19 cellular contexts compared by ENCODE assay signal in the genomic region with DNA sequence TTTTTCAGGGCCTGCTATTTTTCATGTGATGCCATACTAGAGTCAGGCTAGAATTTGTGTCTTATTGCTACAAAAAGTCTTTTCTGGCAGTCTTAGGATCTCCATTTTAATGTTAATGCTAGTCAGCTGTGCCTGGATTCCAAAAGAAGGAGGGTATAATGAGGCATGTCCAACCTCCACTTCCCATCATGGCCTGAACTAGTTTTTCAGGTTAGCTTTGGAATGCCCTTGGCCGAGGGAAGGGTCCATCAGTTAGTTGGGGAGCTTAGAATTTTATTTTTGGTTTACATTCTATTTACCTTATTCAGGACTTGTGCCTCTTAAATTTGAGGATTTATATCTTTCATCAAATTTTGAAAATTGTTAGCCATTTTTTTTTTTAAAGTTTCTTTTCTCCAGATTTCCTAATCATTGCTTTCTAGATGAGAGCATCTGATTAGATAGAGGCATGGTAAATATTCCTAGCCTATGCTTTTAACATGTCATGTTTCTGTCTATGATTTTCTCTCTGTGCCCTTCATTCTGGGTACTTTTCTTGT. TPM values are rescaled to one million over a fixed set of nuclear protein-coding genes. Genes with fewer than 3 reads are reported as not detected.
DNase-seq lines count a peak whose midpoint lies in the region; ATAC-seq and TF ChIP-seq lines count a peak whose summit lies in the region.
"Had no signal": no experiment of that assay in that cellular context is flagged by ENCODE, and none has a peak within 500 bp of the region (broad histone marks: within the 10 kb centered on the region; RNA-seq: fewer than 3 reads in every experiment).

No MANE protein-coding gene starts in this region.

- ATAC-seq in naive thymus-derived CD8-positive, alpha-beta T cell, result no peak

- H3K4me1 Mint-ChIP-seq in type B pancreatic cell (ENCODE audit: unreplicated experiment), result no peaks in the 10 kb centered on the region
- H3K4me1 Mint-ChIP-seq in naive thymus-derived CD8-positive, alpha-beta T cell, result peaks cover 0 to 2% (median 0%) of the 10 kb centered on the region in 4 donors
- H3K4me1 Mint-ChIP-seq in activated CD4-positive, alpha-beta memory T cell treated with anti-CD3 and anti-CD28 coated beads, Interleukin-2, amount 10 ng/mL, durations not matched to agents 7 days and 5 days, result no peaks in the 10 kb centered on the region

- H3K9me3 Mint-ChIP-seq in type B pancreatic cell, result peaks cover 6% of the 10 kb centered on the region
- peaks cover 0 to 5% (median 0%) of the 10 kb centered on the region in 9 donors for H3K9me3 Mint-ChIP-seq in naive thymus-derived CD8-positive, alpha-beta T cell
- no peaks in the 10 kb centered on the region for H3K9me3 Mint-ChIP-seq in activated CD4-positive, alpha-beta memory T cell treated with anti-CD3 and anti-CD28 coated beads, Interleukin-2, amount 10 ng/mL, durations not matched to agents 7 days and 5 days

- H3K36me3 Mint-ChIP-seq in type B pancreatic cell, result peaks cover 18% of the 10 kb centered on the region
- peaks cover under 1 to 4% (median 1%) of the 10 kb centered on the region in 3 donors for H3K36me3 Mint-ChIP-seq in naive thymus-derived CD8-positive, alpha-beta T cell
- peaks cover 7% of the 10 kb centered on the region for H3K36me3 Mint-ChIP-seq in activated CD4-positive, alpha-beta memory T cell treated with anti-CD3 and anti-CD28 coated beads, Interleukin-2, amount 10 ng/mL, durations not matched to agents 7 days and 5 days (ENCODE audit: low read depth)

- no peak overlapping the region for H3K4me3 ChIP-seq in HEK293 (ENCODE audit: low read depth, low read length)
- H3K4me3 ChIP-seq: BLaER1 had no signal

- peak overlapping the region; percentile 53 for H3K4me3 Mint-ChIP-seq in type B pancreatic cell
- no peak overlapping the region for H3K4me3 Mint-ChIP-seq in naive thymus-derived CD8-positive, alpha-beta T cell
- H3K4me3 Mint-ChIP-seq in activated CD4-positive, alpha-beta memory T cell treated with anti-CD3 and anti-CD28 coated beads, Interleukin-2, amount 10 ng/mL, durations not matched to agents 7 days and 5 days, result no peak overlapping the region
- H3K4me3 Mint-ChIP-seq: CD14-positive monocyte; CD4-positive, alpha-beta memory T cell; CD4-positive, CD25-positive, alpha-beta regulatory T cell; CD8-positive, alpha-beta memory T cell had no signal

- POLR2A ChIA-PET in HEK293 (lab: Yijun Ruan, JAX), result interaction anchor here (0.6 kb wide), 1 partner anchor 168 kb away, joined by 3 read pairs; no protein-coding TSS in a partner anchor
- POLR2A ChIA-PET in naive thymus-derived CD8-positive, alpha-beta T cell (lab: Charles Lee), result no interaction called here
- POLR2A ChIA-PET in activated CD4-positive, alpha-beta memory T cell treated with anti-CD3 and anti-CD28 coated beads, Interleukin-2, amount 10 ng/mL, durations not matched to agents 7 days and 5 days (lab: Charles Lee), result no interaction called here

- peak overlapping the region; percentile 74 for H3K27ac Mint-ChIP-seq in type B pancreatic cell
- H3K27ac Mint-ChIP-seq in naive thymus-derived CD8-positive, alpha-beta T cell, result no peak overlapping the region
- H3K27ac Mint-ChIP-seq in activated CD4-positive, alpha-beta memory T cell treated with anti-CD3 and anti-CD28 coated beads, Interleukin-2, amount 10 ng/mL, durations not matched to agents 7 days and 5 days, result no peak overlapping the region
- H3K27ac Mint-ChIP-seq: CD14-positive monocyte; CD4-positive, alpha-beta memory T cell; CD4-positive, CD25-positive, alpha-beta regulatory T cell had no signal

- no peaks in the 10 kb centered on the region for H3K9me3 ChIP-seq in HEK293 (ENCODE audit: control insufficient read depth, insufficient read depth, low read depth, low read length)
- H3K9me3 ChIP-seq: BE2C had no signal

- DNase-seq in ELF-1 (ENCODE audit: low read depth, low spot score) (peak; percentile 34), type B pancreatic cell (ENCODE audit: extremely low spot score, unreplicated experiment) (no peak)
- DNase-seq in naive thymus-derived CD8-positive, alpha-beta T cell, result no peak
- no peak for DNase-seq in activated CD4-positive, alpha-beta memory T cell treated with anti-CD3 and anti-CD28 coated beads, Interleukin-2, amount 10 ng/mL, durations not matched to agents 7 days and 5 days
- DNase-seq: 8988T; ACHN; BE2C; C1 segment of cervical spinal cord; CD4-positive, alpha-beta memory T cell; CD4-positive, CD25-positive, alpha-beta regulatory T cell; CD8-positive, alpha-beta memory T cell; COR-L47; DMS 273 treated with DMSO at 0.1 percent for 48 hours; DMS79; DND-41; EL had no signal

- CTCF ChIA-PET in HEK293 (lab: Yijun Ruan, JAX), result interaction anchor here (1.3 kb wide), 1 partner anchor 13 kb away, joined by 3 read pairs; no protein-coding TSS in a partner anchor
- CTCF ChIA-PET in activated CD4-positive, alpha-beta memory T cell treated with anti-CD3 and anti-CD28 coated beads, Interleukin-2, amount 10 ng/mL, durations not matched to agents 7 days and 5 days (lab: Charles Lee), result interaction anchor here (0.6 kb wide), 1 partner anchor 49 kb away, joined by 3 read pairs; no protein-coding TSS in a partner anchor

- peaks cover 0 to 14% of the 10 kb centered on the region in 2 experiments; a peak in 2 of 3 replicates for H3K36me3 ChIP-seq in HEK293 (ENCODE audit: control insufficient read depth in 2 of 2, insufficient read depth in 1 of 2, low read length in 2 of 2)
- H3K36me3 ChIP-seq: BE2C had no signal

- TF ChIP-seq CTCF in HEK293 (tag by site-specific recombination; IDR thresholded peaks at IDR 0.05), result no peak
- TF ChIP-seq CTCF in type B pancreatic cell (conservative IDR thresholded peaks at IDR 0.05), result no peak

- no peaks in the 10 kb centered on the region for H3K4me1 ChIP-seq in HEK293 (ENCODE audit: control insufficient read depth, insufficient read depth, low read length)
- H3K4me1 ChIP-seq: BE2C had no signal

- peaks cover 5% of the 10 kb centered on the region for H3K27me3 Mint-ChIP-seq in type B pancreatic cell
- H3K27me3 Mint-ChIP-seq in naive thymus-derived CD8-positive, alpha-beta T cell, result peaks cover 1 to 15% (median 8%) of the 10 kb centered on the region in 5 donors
- H3K27me3 Mint-ChIP-seq in activated CD4-positive, alpha-beta memory T cell treated with anti-CD3 and anti-CD28 coated beads, Interleukin-2, amount 10 ng/mL, durations not matched to agents 7 days and 5 days, result peaks cover 13% of the 10 kb centered on the region

- H3K27ac ChIP-seq in HEK293 (ENCODE audit: extremely low read depth, low read depth, low read length), result no peak overlapping the region
- H3K27ac ChIP-seq: BLaER1 had no signal

TF ChIP-seq in HEK293, 187 proteins besides CTCF, POLR2A, EP300 and RAD21:
- TF ChIP-seq ZNF558 (tag by site-specific recombination; IDR thresholded peaks at IDR 0.05) (peak; percentile 96), GLIS1 (tag by site-specific recombination; IDR thresholded peaks at IDR 0.05) (no peak), ZNF510 (tag by site-specific recombination; IDR thresholded peaks at IDR 0.05; ENCODE audit: insufficient replicate concordance) (no peak), PRDM2 (tag by site-specific recombination; IDR thresholded peaks at IDR 0.05; ENCODE audit: borderline replicate concordance) (no peak)

RNA-seq across cellular contexts. Expression of gene ZNF777, which starts 6.5 kb away (rescaled TPM):
- 17.4 and 17.6 TPM in 2 replicates for total RNA-seq in type B pancreatic cell (ENCODE audit: low replicate concordance)
- total RNA-seq in naive thymus-derived CD8-positive, alpha-beta T cell, result 10 to 100 TPM; 18.1 to 18.9 TPM
- 1 to 10 TPM; 1.1 to 3.6 (median 1.9) TPM for polyA plus RNA-seq in naive thymus-derived CD8-positive, alpha-beta T cell
- 10 to 100 TPM; 11.7 to 11.8 TPM for total RNA-seq in activated CD4-positive, alpha-beta memory T cell treated with anti-CD3 and anti-CD28 coated beads, Interleukin-2, amount 10 ng/mL, durations not matched to agents 7 days and 5 days

RNA-seq across cellular contexts. Expression of gene ZNF746, which starts 30.2 kb away (rescaled TPM):
- 20.2 and 20.4 TPM in 2 replicates for total RNA-seq in type B pancreatic cell (ENCODE audit: low replicate concordance)
- total RNA-seq in naive thymus-derived CD8-positive, alpha-beta T cell, result 10 to 100 TPM; 24.4 to 26.0 TPM
- polyA plus RNA-seq in naive thymus-derived CD8-positive, alpha-beta T cell, result 10 to 100 TPM in 1 of 3 donors, 1 to 10 TPM in 2; 5.9 to 10.9 (median 7.2) TPM
- 10 to 100 TPM; 18.5 to 19.8 TPM for total RNA-seq in activated CD4-positive, alpha-beta memory T cell treated with anti-CD3 and anti-CD28 coated beads, Interleukin-2, amount 10 ng/mL, durations not matched to agents 7 days and 5 days
